10 cellular contexts compared by ENCODE assay signal in the genomic region with DNA sequence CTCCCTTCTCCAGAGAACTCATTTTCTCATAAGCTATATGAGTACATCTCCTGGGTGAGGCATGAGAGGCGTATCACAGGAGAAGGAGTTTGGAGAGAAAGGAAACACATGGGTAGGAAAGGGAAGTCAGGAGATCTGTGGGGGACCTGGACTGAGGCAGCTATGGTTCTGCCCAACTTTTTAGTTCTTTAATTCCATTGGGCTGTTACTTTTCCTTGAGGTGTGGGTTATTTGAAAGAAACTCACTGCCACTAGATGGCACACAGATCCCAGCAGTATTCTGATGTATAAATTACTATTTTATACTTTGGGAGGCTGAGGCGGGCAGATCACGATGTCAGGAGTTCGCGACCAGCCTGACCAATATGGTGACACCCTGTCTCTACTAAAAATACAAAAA.
A peak's percentile ranks its signal among the peaks of the same experiment; 100 is the strongest.
DNase-seq lines count a peak whose midpoint lies in the region; ATAC-seq and TF ChIP-seq lines count a peak whose summit lies in the region.
"Had no signal": no experiment of that assay in that cellular context is flagged by ENCODE, and none has a peak within 500 bp of the region (broad histone marks: within the 10 kb centered on the region; RNA-seq: fewer than 3 reads in every experiment).

No MANE protein-coding gene starts in this region.

- no peaks in the 10 kb centered on the region for H3K36me3 ChIP-seq in upper lobe of right lung
- H3K36me3 ChIP-seq in colonic mucosa: no peaks in the 10 kb centered on the region

- no peak overlapping the region for H3K4me3 Mint-ChIP-seq in activated CD8-positive, alpha-beta memory T cell treated with anti-CD3 and anti-CD28 coated beads, Interleukin-2, amount 10 ng/mL, durations not matched to agents 7 days and 5 days
- H3K4me3 Mint-ChIP-seq: stimulated activated naive CD8-positive, alpha-beta T cell treated with anti-CD3 and anti-CD28 coated beads, Interleukin-15, amount 100 ng/mL, for 72 hours had no signal

- peak; percentile 35 for TF ChIP-seq CTCF in upper lobe of right lung (IDR thresholded peaks at IDR 0.05)
- no peak for TF ChIP-seq CTCF in colonic mucosa (IDR thresholded peaks at IDR 0.05)

- H3K9me3 Mint-ChIP-seq in activated CD8-positive, alpha-beta memory T cell treated with anti-CD3 and anti-CD28 coated beads, Interleukin-2, amount 10 ng/mL, durations not matched to agents 7 days and 5 days (ENCODE audit: low read depth): no peaks in the 10 kb centered on the region
- H3K9me3 Mint-ChIP-seq: stimulated activated naive CD8-positive, alpha-beta T cell treated with anti-CD3 and anti-CD28 coated beads, Interleukin-15, amount 100 ng/mL, for 72 hours had no signal

- CTCF ChIA-PET in activated CD8-positive, alpha-beta memory T cell treated with anti-CD3 and anti-CD28 coated beads, Interleukin-2, amount 10 ng/mL, durations not matched to agents 7 days and 5 days (lab: Charles Lee): interaction anchor here (0.6 to 4.5 kb wide), 28 partner anchors 8 to 217 kb away, joined by 3 to 53 read pairs (median 4); a partner anchor contains a TSS

- DNase-seq in activated CD8-positive, alpha-beta memory T cell treated with anti-CD3 and anti-CD28 coated beads, Interleukin-2, amount 10 ng/mL, durations not matched to agents 7 days and 5 days: peak; percentile 43
- no peak for DNase-seq in activated CD8-positive, alpha-beta memory T cell treated with anti-CD3 and anti-CD28 coated beads, Interleukin-2, amount 50 U/mL, for 48 hours
- peak; percentile 18 for DNase-seq in SK-N-DZ (ENCODE audit: low spot score)
- peak; percentile 67 for DNase-seq in fibroblast of peridontal ligament (ENCODE audit: extremely low read depth)
- no peak for DNase-seq in upper lobe of right lung
- no peak for DNase-seq in colonic mucosa
- DNase-seq in activated CD8-positive, alpha-beta memory T cell treated with anti-CD3 and anti-CD28 coated beads, Interleukin-2, amount 50 U/mL, for 4 hours: no peak
- DNase-seq: SHP77; stimulated activated naive CD8-positive, alpha-beta T cell treated with anti-CD3 and anti-CD28 coated beads, Interleukin-15, amount 100 ng/mL, for 72 hours had no signal

- H3K27me3 Mint-ChIP-seq in activated CD8-positive, alpha-beta memory T cell treated with anti-CD3 and anti-CD28 coated beads, Interleukin-2, amount 10 ng/mL, durations not matched to agents 7 days and 5 days: no peaks in the 10 kb centered on the region
- H3K27me3 Mint-ChIP-seq: stimulated activated naive CD8-positive, alpha-beta T cell treated with anti-CD3 and anti-CD28 coated beads, Interleukin-15, amount 100 ng/mL, for 72 hours had no signal

- no peak overlapping the region for H3K4me3 ChIP-seq in upper lobe of right lung
- H3K4me3 ChIP-seq in colonic mucosa: no peak overlapping the region

- no peaks in the 10 kb centered on the region for H3K27me3 ChIP-seq in upper lobe of right lung
- H3K27me3 ChIP-seq in colonic mucosa: no peaks in the 10 kb centered on the region

- H3K4me1 Mint-ChIP-seq in activated CD8-positive, alpha-beta memory T cell treated with anti-CD3 and anti-CD28 coated beads, Interleukin-2, amount 10 ng/mL, durations not matched to agents 7 days and 5 days: peaks cover 4% of the 10 kb centered on the region
- H3K4me1 Mint-ChIP-seq: stimulated activated naive CD8-positive, alpha-beta T cell treated with anti-CD3 and anti-CD28 coated beads, Interleukin-15, amount 100 ng/mL, for 72 hours had no signal

- peak; percentile 20 for ATAC-seq in activated CD8-positive, alpha-beta memory T cell treated with anti-CD3 and anti-CD28 coated beads, Interleukin-2, amount 10 ng/mL, durations not matched to agents 7 days and 5 days
- ATAC-seq in upper lobe of right lung (peak; percentile 31), GM18517 (IDR thresholded peaks at IDR 0.05; ENCODE audit: unreplicated experiment) (no peak)
- ATAC-seq: stimulated activated naive CD8-positive, alpha-beta T cell treated with anti-CD3 and anti-CD28 coated beads, Interleukin-15, amount 100 ng/mL, for 72 hours had no signal

- intact Hi-C loops in upper lobe of right lung (cut with DNase I) (no loop called here), colonic mucosa (cut with DNase I) (no loop called here)

- no peaks in the 10 kb centered on the region for H3K9me3 ChIP-seq in upper lobe of right lung
- H3K9me3 ChIP-seq in colonic mucosa: no peaks in the 10 kb centered on the region

- no peak overlapping the region for H3K9ac ChIP-seq in colonic mucosa (ENCODE audit: low read depth in 2 of 2, low read length in 2 of 2)

- H3K27ac ChIP-seq in upper lobe of right lung: no peak overlapping the region
- H3K27ac ChIP-seq in colonic mucosa: no peak overlapping the region

- H3K27ac Mint-ChIP-seq in activated CD8-positive, alpha-beta memory T cell treated with anti-CD3 and anti-CD28 coated beads, Interleukin-2, amount 10 ng/mL, durations not matched to agents 7 days and 5 days: no peak overlapping the region
- H3K27ac Mint-ChIP-seq: stimulated activated naive CD8-positive, alpha-beta T cell treated with anti-CD3 and anti-CD28 coated beads, Interleukin-15, amount 100 ng/mL, for 72 hours had no signal

- peaks cover 2% of the 10 kb centered on the region for H3K36me3 Mint-ChIP-seq in activated CD8-positive, alpha-beta memory T cell treated with anti-CD3 and anti-CD28 coated beads, Interleukin-2, amount 10 ng/mL, durations not matched to agents 7 days and 5 days

- H3K4me1 ChIP-seq in upper lobe of right lung (no peaks in the 10 kb centered on the region), colonic mucosa (no peaks in the 10 kb centered on the region)

Comparison
In these comparisons a context has a peak if more than half of its experiments do, and no peak if none do; other contexts are left out.
1. DNase-seq: peak in activated CD8-positive, alpha-beta memory T cell treated with anti-CD3 and anti-CD28 coated beads, Interleukin-2, amount 10 ng/mL, durations not matched to agents 7 days and 5 days (single experiment), SK-N-DZ (single experiment) and fibroblast of peridontal ligament (single experiment); none in activated CD8-positive, alpha-beta memory T cell treated with anti-CD3 and anti-CD28 coated beads, Interleukin-2, amount 50 U/mL, for 48 hours (single experiment), upper lobe of right lung (single experiment), colonic mucosa (single experiment) and activated CD8-positive, alpha-beta memory T cell treated with anti-CD3 and anti-CD28 coated beads, Interleukin-2, amount 50 U/mL, for 4 hours (single experiment).